In the genomic region with DNA sequence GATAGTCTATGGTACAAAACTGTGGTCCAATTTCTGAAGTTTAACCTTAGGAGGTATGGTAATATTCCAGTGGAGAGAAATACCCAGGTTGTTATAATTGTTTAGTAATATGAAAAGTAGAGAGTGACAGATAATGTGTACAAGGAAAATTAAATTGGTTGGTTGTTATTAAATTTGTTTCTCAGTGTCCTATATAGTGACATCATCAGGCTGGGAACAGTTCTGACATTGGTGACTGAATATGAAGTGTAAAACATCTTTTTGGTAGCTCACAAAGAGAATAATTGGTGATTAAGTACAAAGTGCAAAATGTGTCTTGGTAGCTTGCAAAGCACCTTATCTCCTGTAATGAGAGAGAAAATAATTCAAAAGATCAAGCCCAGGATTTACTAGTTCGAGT, we compare ENCODE assay signal across 25 cellular contexts.
"Had no signal": no experiment of that assay in that cellular context is flagged by ENCODE, and none has a peak within 500 bp of the region (broad histone marks: within the 10 kb centered on the region; RNA-seq: fewer than 3 reads in every experiment).

No MANE protein-coding gene starts in this region.

- H3K27ac ChIP-seq: stomach, suprapubic skin, testis, thoracic aorta, thyroid gland, tibial artery, tibial nerve, transverse colon, upper lobe of left lung, upper lobe of right lung, uterus, vagina had no signal

- H3K9me3 ChIP-seq: testis, thoracic aorta, thyroid gland, tibial artery, transverse colon, upper lobe of left lung, upper lobe of right lung, uterus, vagina had no signal

- DNase-seq: stimulated activated CD4-positive, alpha-beta T cell treated with anti-CD3 and anti-CD28 coated beads, Interleukin-2, amount 100 ng/mL, for 48 hours; stimulated activated CD4-positive, alpha-beta T cell treated with anti-CD3 and anti-CD28 coated beads, Interleukin-4, amount 100 ng/mL, for 1 hour; stimulated activated CD4-positive, alpha-beta T cell treated with anti-CD3 and anti-CD28 coated beads, Interleukin-4, amount 100 ng/mL, for 24 hours; stimulated activated CD4-positive, alpha-beta T cell treated with anti-CD3 and anti-CD28 coated beads, Interleukin-4, amount 100 ng/mL, for 4 hours; stimulated activated CD8-positive, alpha-beta memory T cell treated with anti-CD3 and anti-CD28 coated beads, Interleukin-4, amount 100 ng/mL, for 48 hours; stimulated activated naive B cell treated with anti-CD40 and anti-IgM and Interleukin-4, amounts not matched to agents 10 μg/mL and 1 μg/mL and 100 μg/mL, for 72 hours; stimulated activated naive CD4-positive, alpha-beta T cell; stimulated activated naive CD4-positive, alpha-beta T cell treated with Interleukin-2 at 50 U/mL for 16 hours; stimulated activated naive CD8-positive, alpha-beta T cell treated with anti-CD3 and anti-CD28 coated beads, Interleukin-15, amount 100 ng/mL, for 72 hours; stimulated activated naive CD8-positive, alpha-beta T cell treated with anti-CD3 and anti-CD28 coated beads, Interleukin-15, Interleukin-2, amounts not matched to agents 100 U/mL and 50 U/mL, for 24 hours; stomach; substantia nigra; testis; thyroid gland; tibial artery; transverse colon; upper lobe of left lung; upper lobe of right lung; uterus had no signal

- H3K27me3 ChIP-seq: stomach, suprapubic skin, testis, thyroid gland, tibial artery, tibial nerve, transverse colon, upper lobe of left lung, upper lobe of right lung, uterus, vagina had no signal

- H3K4me1 ChIP-seq: stomach, suprapubic skin, testis, thyroid gland, tibial artery, tibial nerve, transverse colon, upper lobe of left lung, upper lobe of right lung, uterus, vagina had no signal

- ATAC-seq: stimulated activated effector memory CD8-positive, alpha-beta T cell treated with anti-CD3 and anti-CD28 coated beads, Interleukin-12 subunit alpha, Interleukin-12 subunit beta, amount 100 ng/mL, for 72 hours; stimulated activated memory B cell treated with anti-CD40 and anti-IgM and Interleukin-4, amounts not matched to agents 10 μg/mL and 1 μg/mL and 100 μg/mL, for 72 hours; stimulated activated naive B cell treated with anti-CD40 and anti-IgM and Interleukin-4, amounts not matched to agents 10 μg/mL and 1 μg/mL and 100 μg/mL, for 72 hours; stimulated activated naive CD8-positive, alpha-beta T cell treated with anti-CD3 and anti-CD28 coated beads, Interleukin-15, amount 100 ng/mL, for 72 hours; stimulated activated naive CD8-positive, alpha-beta T cell treated with anti-CD3 and anti-CD28 coated beads, Interleukin-15, Interleukin-2, amounts not matched to agents 100 U/mL and 50 U/mL, for 24 hours; upper lobe of right lung had no signal

- H3K4me3 ChIP-seq: stomach, suprapubic skin, testis, thoracic aorta, thyroid gland, tibial artery, tibial nerve, transverse colon, upper lobe of left lung, upper lobe of right lung, uterus, vagina had no signal

- H3K36me3 ChIP-seq: stomach, suprapubic skin, thoracic aorta, thyroid gland, tibial artery, tibial nerve, transverse colon, upper lobe of left lung, upper lobe of right lung, uterus, vagina had no signal
